In genomic region chr12:77685112-77685511, GRCh38 we compare ENCODE assay signal across 1 cellular context.
A peak's percentile ranks its signal among the peaks of the same experiment; 100 is the strongest.
TF ChIP-seq lines count a peak whose summit lies in the region.

No MANE protein-coding gene starts in this region.

TF ChIP-seq in H1, 55 proteins besides CTCF, POLR2A, EP300 and RAD21:
- no peak for TF ChIP-seq KDM5A (IDR thresholded peaks at IDR 0.05; ENCODE audit: low read length)
- TF ChIP-seq USF2 (IDR thresholded peaks at IDR 0.05; ENCODE audit: low read length), result no peak
- TF ChIP-seq SAP30 (IDR thresholded peaks at IDR 0.05; ENCODE audit: insufficient read depth, insufficient replicate concordance, low read length), result no peak
- no peak for TF ChIP-seq KDM4A (IDR thresholded peaks at IDR 0.05; ENCODE audit: low read depth, low read length, severe bottlenecking)
- TF ChIP-seq CEBPB (IDR thresholded peaks at IDR 0.05; ENCODE audit: low read depth, low read length), result no peak
- TF ChIP-seq TEAD4 (IDR thresholded peaks at IDR 0.05; ENCODE audit: low read depth, low read length), result 0 out of 2 replicates have a peak, but pooled peaks have one; percentile 16
- no peak for TF ChIP-seq SP2 (IDR thresholded peaks at IDR 0.05; ENCODE audit: low read length)
